7 cellular contexts compared by ENCODE assay signal in genomic region chr6:166381733-166382499, GRCh38. TPM values are rescaled to one million over a fixed set of nuclear protein-coding genes. Genes with fewer than 3 reads are reported as not detected.
DNase-seq lines count a peak whose midpoint lies in the region; ATAC-seq, FAIRE-seq and TF ChIP-seq lines count a peak whose summit lies in the region.

No MANE protein-coding gene starts in this region.

- H3K9me3 ChIP-seq in breast epithelium (no peaks in the 10 kb centered on the region), kidney (ENCODE audit: control insufficient read depth in 1 of 2, low read length in 2 of 2) (no peaks in the 10 kb centered on the region)

- intact Hi-C loops in breast epithelium (cut with DNase I; ENCODE audit: low total_unique reads): no loop called here
- intact Hi-C loops in kidney (cut with DNase I): no loop called here

- H3K27ac ChIP-seq in breast epithelium: peak overlapping the region; percentile 95
- H3K27ac ChIP-seq in kidney (ENCODE audit: low read depth in 2 of 2, low read length in 2 of 2): peak overlapping the region; percentile 95 to 96

- H3K4me1 ChIP-seq in breast epithelium (no peaks in the 10 kb centered on the region), kidney (ENCODE audit: control insufficient read depth in 1 of 2, insufficient read depth in 1 of 2, low read depth in 1 of 2, low read length in 2 of 2) (peaks cover 2 to 9% of the 10 kb centered on the region in 2 donors)

- peak; percentile 96 for TF ChIP-seq CTCF in GM13976 (IDR thresholded peaks at IDR 0.05; ENCODE audit: borderline replicate concordance, control extremely low read depth, extremely low read depth, insufficient read depth, missing control alignments)
- peak; percentile 39 to 84 (median 63) for TF ChIP-seq CTCF in breast epithelium (IDR thresholded peaks at IDR 0.05)
- peak; percentile 77 for TF ChIP-seq CTCF in kidney (IDR thresholded peaks at IDR 0.05; ENCODE audit: borderline replicate concordance, extremely low read depth, insufficient read depth)

- in situ Hi-C loops in GM13976 (cut with MboI; ENCODE audit: low sequenced_read_pairs, unreplicated experiment): loop anchor here (10.0 kb wide), 1 partner anchor 107 kb away; no protein-coding TSS in a partner anchor

- peak overlapping the region; percentile 83 to 99 for H3K9ac ChIP-seq in kidney (ENCODE audit: low read length in 2 of 2)

- peak; percentile 44 for ATAC-seq in HG02623 (IDR thresholded peaks at IDR 0.05; ENCODE audit: unreplicated experiment)

- no peaks in the 10 kb centered on the region for H3K27me3 ChIP-seq in breast epithelium

- H3K36me3 ChIP-seq in breast epithelium (no peaks in the 10 kb centered on the region), kidney (ENCODE audit: control insufficient read depth in 1 of 2, insufficient read depth in 2 of 2, low read length in 2 of 2) (no peaks in the 10 kb centered on the region)

- no peak for FAIRE-seq in kidney (lab: Jason Lieb, UNC)

- H3K4me3 ChIP-seq in breast epithelium (peak overlapping the region; percentile 81 to 96 (median 95)), kidney (ENCODE audit: low read length in 2 of 2) (peak overlapping the region; percentile 74 to 89)

- DNase-seq in GM13976 (ENCODE audit: low spot score) (peak; percentile 82), NCI-H1092 (lab: John Stamatoyannopoulos, UW) (peak; percentile 47), UCSD-AML1 (lab: John Stamatoyannopoulos, UW; ENCODE audit: unreplicated experiment) (peak; percentile 72), breast epithelium (ENCODE audit: low spot score in 2 of 2) (peak; percentile 71 to 77), kidney (peak; percentile 92)
- peak; percentile 51 to 69 for DNase-seq in stimulated activated CD4-positive, alpha-beta T cell treated with anti-CD3 and anti-CD28 coated beads, Interleukin-15, amount 100 ng/mL, for 48 hours (ENCODE audit: low read depth in 2 of 2)

- no peak for TF ChIP-seq POLR2A in breast epithelium (IDR thresholded peaks at IDR 0.05)

RNA-seq across cellular contexts. Expression of gene MPC1, which starts 0.8 kb away (rescaled TPM):
- total RNA-seq in breast epithelium: 10 to 100 TPM; 37.4 to 66.9 (median 65.7) TPM
- total RNA-seq in kidney: 74.1 TPM
- polyA plus RNA-seq in kidney (ENCODE audit: insufficient read depth, low read depth, low replicate concordance): 313 TPM

RNA-seq across cellular contexts. Expression of gene SFT2D1, which starts 39.6 kb away (rescaled TPM):
- total RNA-seq in breast epithelium: 10 to 100 TPM; 41.1 to 52.4 (median 52.1) TPM
- total RNA-seq in kidney: 48.3 TPM
- polyA plus RNA-seq in kidney (ENCODE audit: insufficient read depth, low read depth, low replicate concordance): 73.2 TPM

Comparison
In these comparisons a context has a peak if more than half of its experiments do, and no peak if none do; other contexts are left out.
1. Peak in every context shown above with its lines: DNase-seq, ATAC-seq, H3K4me3 ChIP-seq and H3K27ac ChIP-seq.